In the genomic region with DNA sequence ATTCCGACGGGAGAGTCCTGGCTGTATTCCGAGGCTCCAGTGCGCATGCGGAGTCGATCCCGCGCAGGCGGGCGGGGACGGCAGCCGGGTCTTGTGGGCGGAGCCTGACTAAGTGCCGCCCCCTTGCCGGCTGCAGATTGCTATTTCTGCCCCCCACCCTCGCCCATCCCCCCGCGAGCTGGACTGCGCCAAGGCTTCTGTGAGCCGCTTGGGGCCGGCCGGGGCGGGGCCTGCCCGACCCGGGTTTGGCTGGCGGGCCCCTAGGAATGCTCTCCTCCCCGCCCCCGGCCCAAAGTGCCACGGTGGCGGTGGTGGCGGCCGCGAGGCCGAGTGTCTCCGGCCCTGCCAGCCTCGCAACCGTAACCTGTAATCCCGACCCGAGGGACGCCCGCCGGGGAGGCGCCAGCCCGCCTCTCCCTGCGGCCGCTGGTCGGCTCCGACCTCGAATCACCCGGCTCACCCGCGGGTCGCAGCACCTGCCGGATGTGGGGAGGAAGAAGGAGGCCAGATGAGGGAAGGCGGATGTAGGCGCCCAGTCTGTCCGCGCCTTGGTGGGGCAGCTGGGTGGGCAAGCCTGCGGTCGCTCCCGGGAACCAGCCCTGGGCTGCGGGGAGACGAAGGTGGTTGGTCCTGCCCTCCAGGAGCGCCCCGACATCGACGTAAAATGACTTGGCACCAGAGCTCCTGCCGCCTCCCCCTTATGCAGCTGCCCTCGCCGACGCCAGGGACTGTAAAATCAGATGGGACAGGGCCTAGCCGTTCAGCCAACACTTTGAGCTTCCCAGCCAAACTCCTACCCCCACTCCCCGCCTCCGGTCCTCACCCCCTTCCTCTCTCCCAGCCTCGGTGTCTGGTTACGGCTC, we compare ENCODE assay signal across 8 cellular contexts.
A peak's percentile ranks its signal among the peaks of the same experiment; 100 is the strongest.
DNase-seq lines count a peak whose midpoint lies in the region; ATAC-seq and TF ChIP-seq lines count a peak whose summit lies in the region.

No MANE protein-coding gene starts in this region.

- no peak for TF ChIP-seq CTCF in epithelial cell of esophagus (IDR thresholded peaks at IDR 0.05; ENCODE audit: insufficient read depth, low read depth, low read length, missing control alignments)

- H3K9ac ChIP-seq in mucosa of rectum (ENCODE audit: low read depth in 1 of 2, low read length in 2 of 2) = peak overlapping the region; percentile 99 to 100

- H3K4me1 ChIP-seq in mucosa of rectum (ENCODE audit: control insufficient read depth in 2 of 2, insufficient read depth in 2 of 2, low read length in 2 of 2) = peaks cover 54 to 55% of the 10 kb centered on the region in 2 donors

- ATAC-seq in GM19372 (IDR thresholded peaks at IDR 0.05; ENCODE audit: low read depth, unreplicated experiment) (peak; percentile 60), HG03469 (IDR thresholded peaks at IDR 0.05; ENCODE audit: unreplicated experiment) (peak; percentile 34)

- no peaks in the 10 kb centered on the region for H3K9me3 ChIP-seq in mucosa of rectum (ENCODE audit: control insufficient read depth in 2 of 2, low read length in 2 of 2)

- H3K36me3 ChIP-seq in mucosa of rectum (ENCODE audit: control insufficient read depth in 2 of 2, insufficient read depth in 2 of 2, low read length in 2 of 2) = no peaks in the 10 kb centered on the region

- H3K27me3 ChIP-seq in mucosa of rectum (ENCODE audit: control insufficient read depth in 2 of 2, insufficient read depth in 2 of 2, low read length in 2 of 2) = peaks cover 0 to 2% of the 10 kb centered on the region in 2 donors

- H3K27ac ChIP-seq in mucosa of rectum (ENCODE audit: low read depth in 2 of 2, low read length in 2 of 2) = peak overlapping the region; percentile 99 to 100

- DNase-seq in COLO668 (lab: John Stamatoyannopoulos, UW; ENCODE audit: unreplicated experiment) = peak; percentile 92
- DNase-seq in NCI-H774 (lab: John Stamatoyannopoulos, UW) = peak; percentile 64
- DNase-seq in activated CD8-positive, alpha-beta memory T cell treated with anti-CD3 and anti-CD28 coated beads for 48 hours (ENCODE audit: low read depth in 2 of 3, low spot score in 2 of 3) = peak; percentile 13 to 97 (median 85)
- peak; percentile 79 for DNase-seq in epithelial cell of esophagus (ENCODE audit: low read depth)
- peak; percentile 79 to 84 for DNase-seq in stimulated activated CD8-positive, alpha-beta memory T cell treated with anti-CD3 and anti-CD28 coated beads, Interleukin-7, amount 100 ng/mL, for 4 hours (ENCODE audit: low read depth in 2 of 2)

- peak overlapping the region; percentile 98 for H3K4me3 ChIP-seq in epithelial cell of esophagus (ENCODE audit: low read length)
- H3K4me3 ChIP-seq in mucosa of rectum (ENCODE audit: low read length in 2 of 2) = peak overlapping the region; percentile 98 to 99

Comparison
In these comparisons a context has a peak if more than half of its experiments do, and no peak if none do; other contexts are left out.
1. Peak in every context shown above with its lines: DNase-seq, ATAC-seq, H3K4me3 ChIP-seq and H3K27ac ChIP-seq.